12 cellular contexts compared by ENCODE assay signal in genomic region chr18:23693849-23694248, GRCh38. TPM values are rescaled to one million over a fixed set of nuclear protein-coding genes. Genes with fewer than 3 reads are reported as not detected.
"Had no signal": no experiment of that assay in that cellular context is flagged by ENCODE, and none has a peak within 500 bp of the region (broad histone marks: within the 10 kb centered on the region; RNA-seq: fewer than 3 reads in every experiment).

No MANE protein-coding gene starts in this region.

- ATAC-seq: activated CD8-positive, alpha-beta T cell treated with anti-CD3 and anti-CD28 coated beads, Interleukin-2, amount 10 ng/mL, durations not matched to agents 7 days and 5 days; activated T-cell treated with anti-CD3 and anti-CD28 coated beads, Interleukin-2, amount 50 U/mL, for 72 hours; lower lobe of right lung; right lobe of liver had no signal

- H3K9me3 ChIP-seq: lower lobe of right lung, prostate gland, right lobe of liver had no signal

- H3K36me3 ChIP-seq: lower lobe of right lung, prostate gland, right lobe of liver had no signal

- H3K4me3 ChIP-seq: lower lobe of right lung, prostate gland, right lobe of liver had no signal

- H3K27ac ChIP-seq: lower lobe of right lung, prostate gland, right lobe of liver had no signal

- DNase-seq: activated CD4-positive, alpha-beta T cell treated with anti-CD3 and anti-CD28 coated beads, Interleukin-2, amount 10 ng/mL, durations not matched to agents 24 days and 14 days; activated CD4-positive, CD25-positive, alpha-beta regulatory T cell; activated CD8-positive, alpha-beta memory T cell treated with anti-CD3 and anti-CD28 coated beads, Interleukin-2, amount 50 U/mL, for 4 hours; activated CD8-positive, alpha-beta T cell treated with anti-CD3 and anti-CD28 coated beads, Interleukin-2, amount 10 ng/mL, durations not matched to agents 7 days and 5 days; activated gamma-delta T cell; activated T-cell treated with anti-CD3 and anti-CD28 coated beads, Interleukin-2, amount 50 U/mL, for 72 hours; amniotic stem cell; caudate nucleus; kidney glomerular epithelial cell; lower lobe of right lung; right lobe of liver had no signal

- H3K4me1 ChIP-seq: prostate gland had no signal

- H3K27me3 ChIP-seq: right lobe of liver had no signal

RNA-seq across cellular contexts. Expression of gene LAMA3, which starts 4.6 kb away (rescaled TPM):
- total RNA-seq: activated CD4-positive, alpha-beta T cell treated with anti-CD3 and anti-CD28 coated beads, Interleukin-2, amount 10 ng/mL, durations not matched to agents 24 days and 14 days had no signal

RNA-seq across cellular contexts. Expression of gene ANKRD29, which starts 31.1 kb away (rescaled TPM):
- total RNA-seq: activated CD4-positive, alpha-beta T cell treated with anti-CD3 and anti-CD28 coated beads, Interleukin-2, amount 10 ng/mL, durations not matched to agents 24 days and 14 days; activated CD8-positive, alpha-beta T cell treated with anti-CD3 and anti-CD28 coated beads, Interleukin-2, amount 10 ng/mL, durations not matched to agents 7 days and 5 days; activated T-cell treated with anti-CD3 and anti-CD28 coated beads, Interleukin-2, amount 50 U/mL, for 72 hours had no signal
